ENCODE assay signal across 8 cellular contexts in the genomic region with DNA sequence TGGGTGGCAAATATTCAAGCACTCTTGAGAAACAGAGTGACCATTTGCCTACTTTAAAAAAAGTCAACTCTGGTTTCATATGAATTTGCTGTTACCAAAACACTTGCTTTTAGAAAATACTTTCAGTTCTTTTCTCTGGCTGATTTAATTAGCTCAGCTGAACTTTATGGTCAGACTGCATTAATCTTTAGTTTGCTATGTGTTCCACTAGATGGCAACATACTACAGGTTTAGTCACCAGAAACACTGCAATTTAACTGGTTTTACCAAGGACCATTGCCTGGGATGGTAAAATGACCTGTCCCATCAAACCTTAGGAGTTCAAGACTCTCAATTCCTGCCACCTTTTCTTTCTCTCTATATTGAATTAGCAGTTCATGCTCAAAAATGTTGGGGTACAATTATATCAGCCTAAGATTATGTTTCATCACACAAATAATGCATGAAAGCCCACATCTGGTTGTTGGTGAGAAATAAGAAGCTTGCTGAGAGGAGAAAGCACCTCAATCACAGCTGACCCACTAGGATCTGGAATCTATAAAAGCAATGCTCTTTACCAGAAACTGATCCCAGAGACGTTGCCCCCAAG. TPM values are rescaled to one million over a fixed set of nuclear protein-coding genes. Genes with fewer than 3 reads are reported as not detected.
A peak's percentile ranks its signal among the peaks of the same experiment; 100 is the strongest.
DNase-seq lines count a peak whose midpoint lies in the region; ATAC-seq and TF ChIP-seq lines count a peak whose summit lies in the region.

No MANE protein-coding gene starts in this region.

- 24 to 53% (median 33%) methylated on average over 1 of the region's 1 CpG for WGBS in heart left ventricle, 4 donors

- H3K4me1 Mint-ChIP-seq in activated CD8-positive, alpha-beta T cell treated with anti-CD3 and anti-CD28 coated beads for 36 hours (ENCODE audit: low read depth) = peaks cover 70% of the 10 kb centered on the region

- TF ChIP-seq POLR2A in heart left ventricle (IDR thresholded peaks at IDR 0.05) = no peak
- TF ChIP-seq POLR2A in gastrocnemius medialis (IDR thresholded peaks at IDR 0.05) = no peak

- no peak for DNase-seq in activated naive CD4-positive, alpha-beta T cell treated with anti-CD3 and anti-CD28 coated beads, Interleukin-2, amount 50 U/mL, for 72 hours (ENCODE audit: low spot score in 2 of 2)
- no peak for DNase-seq in activated naive CD4-positive, alpha-beta T cell treated with anti-CD3 and anti-CD28 coated beads, Interleukin-2, amount 50 U/mL, for 16 hours
- DNase-seq in HCEC 1CT = peak; percentile 54
- DNase-seq in NAMALWA (ENCODE audit: low spot score) = peak; percentile 50
- no peak for DNase-seq in activated CD8-positive, alpha-beta T cell treated with anti-CD3 and anti-CD28 coated beads for 36 hours
- DNase-seq in heart left ventricle = no peak
- DNase-seq in gastrocnemius medialis = no peak
- DNase-seq in occipital lobe (lab: John Stamatoyannopoulos, UW) = no peak

- H3K27ac ChIP-seq in heart left ventricle (no peak overlapping the region), gastrocnemius medialis (no peak overlapping the region)

- H3K27ac Mint-ChIP-seq in activated naive CD4-positive, alpha-beta T cell treated with anti-CD3 and anti-CD28 coated beads, Interleukin-2, amount 50 U/mL, for 72 hours = no peak overlapping the region
- no peak overlapping the region for H3K27ac Mint-ChIP-seq in activated CD8-positive, alpha-beta T cell treated with anti-CD3 and anti-CD28 coated beads for 36 hours

- CTCF ChIA-PET in activated CD8-positive, alpha-beta T cell treated with anti-CD3 and anti-CD28 coated beads for 36 hours (lab: Charles Lee) = interaction anchor here (0.6 to 4.5 kb wide), 32 partner anchors 8 to 1375 kb away, joined by 3 to 52 read pairs (median 4); partner anchors contain the start of genes EIF4E3 and GPR27

- peak; percentile 52 to 75 for ATAC-seq in activated naive CD4-positive, alpha-beta T cell treated with anti-CD3 and anti-CD28 coated beads, Interleukin-2, amount 50 U/mL, for 72 hours
- ATAC-seq in activated CD8-positive, alpha-beta T cell treated with anti-CD3 and anti-CD28 coated beads for 36 hours = peak; percentile 84
- ATAC-seq in heart left ventricle = peak in 2 of 4 donors; percentile 47 to 58
- peak in 1 of 2 donors; percentile 62 for ATAC-seq in gastrocnemius medialis

- TF ChIP-seq CTCF in activated CD8-positive, alpha-beta T cell treated with anti-CD3 and anti-CD28 coated beads for 36 hours (IDR thresholded peaks at IDR 0.05) = peak; percentile 79
- TF ChIP-seq CTCF in heart left ventricle (IDR thresholded peaks at IDR 0.05) (peak; percentile 45 to 74 (median 58)), gastrocnemius medialis (IDR thresholded peaks at IDR 0.05 in 4 of 5, conservative IDR thresholded peaks at IDR 0.05 in 1 of 5) (peak; percentile 23 to 63 (median 51))

- no peaks in the 10 kb centered on the region for H3K9me3 ChIP-seq in heart left ventricle
- H3K9me3 ChIP-seq in gastrocnemius medialis = no peaks in the 10 kb centered on the region

- H3K36me3 ChIP-seq in heart left ventricle = peaks cover 0 to 28% (median 10%) of the 10 kb centered on the region in 9 donors
- no peaks in the 10 kb centered on the region for H3K36me3 ChIP-seq in gastrocnemius medialis

- in situ Hi-C loops in gastrocnemius medialis (cut with MboI; ENCODE audit: low sequenced_read_pairs in 4 of 4) = loop anchor here in 3 of 4 donors (25.0 kb wide), 2 partner anchors 1101 to 1376 kb away; no protein-coding TSS in a partner anchor

- H3K4me3 Mint-ChIP-seq in activated CD8-positive, alpha-beta T cell treated with anti-CD3 and anti-CD28 coated beads for 36 hours = no peak overlapping the region

- intact Hi-C loops in activated CD8-positive, alpha-beta T cell treated with anti-CD3 and anti-CD28 coated beads for 36 hours (cut with micrococcal nuclease) = loop anchor here (5.0 kb wide), 1 partner anchor 146 kb away; no protein-coding TSS in a partner anchor
- intact Hi-C loops in heart left ventricle (cut with DNase I) = loop anchor here in 5 of 10 donors (2.0 to 10.0 kb wide), 5 partner anchors 146 to 1114 kb away; no protein-coding TSS in a partner anchor
- intact Hi-C loops in gastrocnemius medialis (cut with DNase I; ENCODE audit: low total_unique reads) = no loop called here

- no peaks in the 10 kb centered on the region for H3K27me3 Mint-ChIP-seq in activated CD8-positive, alpha-beta T cell treated with anti-CD3 and anti-CD28 coated beads for 36 hours

- H3K4me1 ChIP-seq in heart left ventricle (peaks cover 0 to 44% (median 6%) of the 10 kb centered on the region in 12 donors), gastrocnemius medialis (peaks cover 11 to 21% of the 10 kb centered on the region in 2 donors)

- no peaks in the 10 kb centered on the region for H3K36me3 Mint-ChIP-seq in activated naive CD4-positive, alpha-beta T cell treated with anti-CD3 and anti-CD28 coated beads, Interleukin-2, amount 50 U/mL, for 72 hours
- peaks cover 6% of the 10 kb centered on the region for H3K36me3 Mint-ChIP-seq in activated CD8-positive, alpha-beta T cell treated with anti-CD3 and anti-CD28 coated beads for 36 hours (ENCODE audit: low read depth)

- H3K9me3 Mint-ChIP-seq in activated naive CD4-positive, alpha-beta T cell treated with anti-CD3 and anti-CD28 coated beads, Interleukin-2, amount 50 U/mL, for 72 hours = no peaks in the 10 kb centered on the region
- H3K9me3 Mint-ChIP-seq in activated CD8-positive, alpha-beta T cell treated with anti-CD3 and anti-CD28 coated beads for 36 hours = no peaks in the 10 kb centered on the region

- no peak overlapping the region for H3K4me3 ChIP-seq in heart left ventricle
- H3K4me3 ChIP-seq in gastrocnemius medialis = no peak overlapping the region

- POLR2A ChIA-PET in activated CD8-positive, alpha-beta T cell treated with anti-CD3 and anti-CD28 coated beads for 36 hours (lab: Charles Lee) = no interaction called here

- H3K27me3 ChIP-seq in heart left ventricle (no peaks in the 10 kb centered on the region), gastrocnemius medialis (no peaks in the 10 kb centered on the region)

RNA-seq across cellular contexts. Expression of gene EIF4E3, which starts 14.2 kb away (rescaled TPM):
- total RNA-seq in activated naive CD4-positive, alpha-beta T cell treated with anti-CD3 and anti-CD28 coated beads, Interleukin-2, amount 50 U/mL, for 72 hours = 10 to 100 TPM; 24.6 to 29.7 TPM
- 10 to 100 TPM; 29.3 to 30.4 TPM for total RNA-seq in activated CD8-positive, alpha-beta T cell treated with anti-CD3 and anti-CD28 coated beads for 36 hours
- total RNA-seq in heart left ventricle (10 to 100 TPM; 28.5 to 53.0 (median 47.1) TPM), gastrocnemius medialis (10 to 100 TPM; 25.0 to 51.0 (median 42.8) TPM), occipital lobe (20.9 TPM)
- 10 to 100 TPM; 18.4 to 23.1 TPM for polyA plus RNA-seq in heart left ventricle

RNA-seq across cellular contexts. Expression of gene GPR27, which starts 42.7 kb away (rescaled TPM):
- total RNA-seq in activated naive CD4-positive, alpha-beta T cell treated with anti-CD3 and anti-CD28 coated beads, Interleukin-2, amount 50 U/mL, for 72 hours = under 1 TPM in 1 of 2 donors, not detected in 1; 0.74 TPM
- total RNA-seq in activated CD8-positive, alpha-beta T cell treated with anti-CD3 and anti-CD28 coated beads for 36 hours = under 1 TPM; 0.40 to 0.47 TPM
- total RNA-seq in heart left ventricle = 1 to 10 TPM; 2.0 to 8.0 (median 5.8) TPM
- under 1 TPM; 0.57 to 0.69 TPM for polyA plus RNA-seq in heart left ventricle
- under 1 TPM in 3 of 4 donors, not detected in 1; 0.20 to 0.69 (median 0.39) TPM for total RNA-seq in gastrocnemius medialis
- 53.0 TPM for total RNA-seq in occipital lobe

Comparison
In these comparisons a context has a peak if more than half of its experiments do, and no peak if none do; other contexts are left out.
1. DNase-seq: peak in HCEC 1CT (single experiment) and NAMALWA (single experiment); none in activated naive CD4-positive, alpha-beta T cell treated with anti-CD3 and anti-CD28 coated beads, Interleukin-2, amount 50 U/mL, for 72 hours (0 of 2), activated naive CD4-positive, alpha-beta T cell treated with anti-CD3 and anti-CD28 coated beads, Interleukin-2, amount 50 U/mL, for 16 hours (single experiment), activated CD8-positive, alpha-beta T cell treated with anti-CD3 and anti-CD28 coated beads for 36 hours (single experiment), heart left ventricle (0 of 5), gastrocnemius medialis (0 of 2) and occipital lobe (single experiment).
2. Peak in every context shown above with its lines, with median percentiles within 50 percentile points of each other: CTCF ChIP-seq.